In genomic region chr6:65558071-65558470, GRCh38 we compare ENCODE assay signal across 17 cellular contexts.
DNase-seq lines count a peak whose midpoint lies in the region; ATAC-seq, FAIRE-seq and TF ChIP-seq lines count a peak whose summit lies in the region.
"Had no signal": no experiment of that assay in that cellular context is flagged by ENCODE, and none has a peak within 500 bp of the region (broad histone marks: within the 10 kb centered on the region; RNA-seq: fewer than 3 reads in every experiment).

No MANE protein-coding gene starts in this region.

- no peaks in the 10 kb centered on the region for H3K36me3 Mint-ChIP-seq in stimulated activated effector memory CD8-positive, alpha-beta T cell treated with anti-CD3 and anti-CD28 coated beads, Interleukin-12 subunit alpha, Interleukin-12 subunit beta, amount 100 ng/mL, for 72 hours
- H3K36me3 Mint-ChIP-seq in WTC11, result peaks cover 6% of the 10 kb centered on the region
- H3K36me3 Mint-ChIP-seq: CD14-positive monocyte; CD4-positive, alpha-beta memory T cell had no signal

- H3K27ac ChIP-seq in HepG2 (ENCODE audit: extremely low read length, insufficient read depth, low read length) (no peak overlapping the region), transverse colon (no peak overlapping the region)
- H3K27ac ChIP-seq: 22Rv1, A549, BLaER1 had no signal

- no peaks in the 10 kb centered on the region for H3K27me3 ChIP-seq in HepG2 (ENCODE audit: control insufficient read depth in 1 of 2, insufficient read depth in 2 of 2, low read length in 2 of 2)
- no peaks in the 10 kb centered on the region for H3K27me3 ChIP-seq in transverse colon
- H3K27me3 ChIP-seq: BLaER1 had no signal

- TF ChIP-seq RAD21 in HepG2 (CRISPR knock-in tag; IDR thresholded peaks at IDR 0.05), result no peak

- H3K36me3 ChIP-seq in HepG2 (replicated peaks in 1 of 2; ENCODE audit: control insufficient read depth in 1 of 2, insufficient read depth in 2 of 2, low read length in 2 of 2) (no peaks in the 10 kb centered on the region), transverse colon (no peaks in the 10 kb centered on the region)
- H3K36me3 ChIP-seq: BLaER1, HAP-1 had no signal

- H3K4me2 ChIP-seq in HepG2 (ENCODE audit: low read depth, low read length), result no peak overlapping the region
- H3K4me2 ChIP-seq: A549, BLaER1 had no signal

- H3K4me3 ChIP-seq in HepG2 (replicated peaks in 1 of 3; ENCODE audit: insufficient read depth in 1 of 3, low read depth in 2 of 3, low read length in 3 of 3), result no peak overlapping the region
- H3K4me3 ChIP-seq in transverse colon, result no peak overlapping the region
- H3K4me3 ChIP-seq: A549, BLaER1, HAP-1 had no signal

- H3K9me3 Mint-ChIP-seq in stimulated activated effector memory CD8-positive, alpha-beta T cell treated with anti-CD3 and anti-CD28 coated beads, Interleukin-12 subunit alpha, Interleukin-12 subunit beta, amount 100 ng/mL, for 72 hours, result peaks cover 10% of the 10 kb centered on the region
- H3K9me3 Mint-ChIP-seq in WTC11, result peaks cover 31% of the 10 kb centered on the region

- no peaks in the 10 kb centered on the region for H3K79me2 ChIP-seq in HepG2 (ENCODE audit: insufficient read depth, low read length)

- TF ChIP-seq POLR2A in HepG2 (IDR thresholded peaks at IDR 0.05; ENCODE audit: insufficient read depth in 1 of 2, low read depth in 2 of 2, low read length in 2 of 2) (no peak), transverse colon (IDR thresholded peaks at IDR 0.05) (no peak)

- POLR2A ChIA-PET in HepG2 (lab: Yijun Ruan, JAX) (no interaction called here), WTC11 (lab: Charles Lee) (no interaction called here)

- WGBS in HepG2 (ENCODE audit: low lambda C conversion rate), result 0% methylated on average over 5 of the region's 6 CpGs
- 92% methylated on average over 3 of the region's 6 CpGs; no CpG with 5 or more reads in 1 of the 2 donors for WGBS in transverse colon (ENCODE audit: low coverage in 1 of 2), 2 donors

- H4K20me1 ChIP-seq in HepG2 (ENCODE audit: insufficient read depth, low read length), result no peaks in the 10 kb centered on the region; the same call in 1 of the 2 replicates
- H4K20me1 ChIP-seq: BLaER1 had no signal

- in situ Hi-C loops in HepG2 (cut with HindIII; ENCODE audit: extremely low pct_ligation_motif_present, low pct_unique_long_range_greater_than_20kb), result no loop called here
- in situ Hi-C loops in transverse colon (cut with MboI; ENCODE audit: low pct_ligation_motif_present in 1 of 4, low pct_unique_long_range_greater_than_20kb in 1 of 4, low sequenced_read_pairs in 3 of 4), result no loop called here

- H3K27ac Mint-ChIP-seq in stimulated activated effector memory CD8-positive, alpha-beta T cell treated with anti-CD3 and anti-CD28 coated beads, Interleukin-12 subunit alpha, Interleukin-12 subunit beta, amount 100 ng/mL, for 72 hours, result no peak overlapping the region
- no peak overlapping the region for H3K27ac Mint-ChIP-seq in WTC11
- H3K27ac Mint-ChIP-seq: CD14-positive monocyte; CD4-positive, alpha-beta memory T cell had no signal

- CTCF ChIA-PET in HepG2 (lab: Yijun Ruan, JAX; ENCODE audit: low intra/inter-chr PET ratio, low total read pairs), result no interaction called here
- CTCF ChIA-PET in WTC11 (lab: Charles Lee), result no interaction called here

- H3K4me3 Mint-ChIP-seq in stimulated activated effector memory CD8-positive, alpha-beta T cell treated with anti-CD3 and anti-CD28 coated beads, Interleukin-12 subunit alpha, Interleukin-12 subunit beta, amount 100 ng/mL, for 72 hours, result no peak overlapping the region
- H3K4me3 Mint-ChIP-seq in WTC11, result no peak overlapping the region
- H3K4me3 Mint-ChIP-seq: CD14-positive monocyte; CD4-positive, alpha-beta memory T cell had no signal

- TF ChIP-seq EP300 in HepG2 (IDR thresholded peaks at IDR 0.05; ENCODE audit: low read depth in 2 of 2, low read length in 2 of 2) (no peak), HepG2 (CRISPR knock-in tag; IDR thresholded peaks at IDR 0.05; ENCODE audit: borderline replicate concordance) (no peak), transverse colon (IDR thresholded peaks at IDR 0.05; ENCODE audit: low read depth) (no peak)

- TF ChIP-seq CTCF in HepG2 (CRISPR knock-in tag; IDR thresholded peaks at IDR 0.05), result no peak
- TF ChIP-seq CTCF in transverse colon (IDR thresholded peaks at IDR 0.05), result no peak
- no peak for TF ChIP-seq CTCF in WTC11 (IDR thresholded peaks at IDR 0.05)

- intact Hi-C loops in Right ventricle myocardium inferior (cut with DNase I) (no loop called here), cardiac septum (cut with DNase I) (no loop called here), HepG2 (cut with micrococcal nuclease; ENCODE audit: unreplicated experiment) (no loop called here), transverse colon (cut with DNase I; ENCODE audit: low total_unique reads) (no loop called here)

- H3K9me3 ChIP-seq in HepG2 (ENCODE audit: low read length) (no peaks in the 10 kb centered on the region), transverse colon (no peaks in the 10 kb centered on the region)
- H3K9me3 ChIP-seq: A549, BLaER1, HAP-1 had no signal

- no peak overlapping the region for H2AFZ ChIP-seq in HepG2 (ENCODE audit: low read length)

- DNase-seq in Right ventricle myocardium inferior (ENCODE audit: missing footprints) (peak; percentile 39), cardiac septum (ENCODE audit: low spot score) (no peak), HepG2 (ENCODE audit: low spot score) (no peak), transverse colon (no peak), WTC11 (ENCODE audit: low spot score) (no peak)
- no peak for DNase-seq in stimulated activated effector memory CD8-positive, alpha-beta T cell treated with anti-CD3 and anti-CD28 coated beads, Interleukin-12 subunit alpha, Interleukin-12 subunit beta, amount 100 ng/mL, for 72 hours (ENCODE audit: low spot score in 2 of 2)
- DNase-seq: CD4-positive, alpha-beta memory T cell; DMS153; DMS79; GDM1 had no signal

- H3K4me1 ChIP-seq in HepG2 (ENCODE audit: insufficient read depth, low read length), result no peaks in the 10 kb centered on the region
- H3K4me1 ChIP-seq in transverse colon, result no peaks in the 10 kb centered on the region
- H3K4me1 ChIP-seq: A549, BLaER1, HAP-1 had no signal

- H3K4me1 Mint-ChIP-seq in stimulated activated effector memory CD8-positive, alpha-beta T cell treated with anti-CD3 and anti-CD28 coated beads, Interleukin-12 subunit alpha, Interleukin-12 subunit beta, amount 100 ng/mL, for 72 hours, result no peaks in the 10 kb centered on the region
- no peaks in the 10 kb centered on the region for H3K4me1 Mint-ChIP-seq in WTC11
- H3K4me1 Mint-ChIP-seq: CD14-positive monocyte; CD4-positive, alpha-beta memory T cell had no signal

- H3K9ac ChIP-seq in HepG2 (ENCODE audit: insufficient read depth, low read depth, low read length), result no peak overlapping the region
- H3K9ac ChIP-seq: BLaER1 had no signal

- H3K27me3 Mint-ChIP-seq in WTC11 (ENCODE audit: low read depth), result no peaks in the 10 kb centered on the region
- H3K27me3 Mint-ChIP-seq: CD4-positive, alpha-beta memory T cell had no signal

- no TSS peak for BruUV-seq in HepG2 (replicated peaks; lab: Mats Ljungman, UMichigan)

- ATAC-seq in Right ventricle myocardium inferior (no peak), HepG2 (peak; percentile 42; the same call in 2 of the 3 replicates), GM18498 (IDR thresholded peaks at IDR 0.05; ENCODE audit: unreplicated experiment) (no peak), WTC11 (no peak)
- ATAC-seq in stimulated activated effector memory CD8-positive, alpha-beta T cell treated with anti-CD3 and anti-CD28 coated beads, Interleukin-12 subunit alpha, Interleukin-12 subunit beta, amount 100 ng/mL, for 72 hours, result peak; percentile 13
- ATAC-seq: A549 had no signal

- FAIRE-seq in HepG2 (lab: Jason Lieb, UNC), result no peak
- FAIRE-seq: A549, H1 had no signal

TF ChIP-seq in HepG2, 621 proteins besides CTCF, POLR2A, EP300 and RAD21 (continues in another document):
- no peak for TF ChIP-seq ZNF672 (CRISPR knock-in tag; IDR thresholded peaks at IDR 0.05)
- no peak for TF ChIP-seq ZBTB7A (CRISPR knock-in tag; IDR thresholded peaks at IDR 0.05)
- TF ChIP-seq ZNF282 (IDR thresholded peaks at IDR 0.05; ENCODE audit: partially characterized antibody), result no peak
- no peak for TF ChIP-seq ZNF136 (CRISPR knock-in tag; IDR thresholded peaks at IDR 0.05; ENCODE audit: low read depth)

TF ChIP-seq in WTC11, 78 proteins besides CTCF, POLR2A, EP300 and RAD21:
- TF ChIP-seq ESRRA (CRISPR knock-in tag; IDR thresholded peaks at IDR 0.05; ENCODE audit: borderline replicate concordance), result no peak
- no peak for TF ChIP-seq ZNF671 (CRISPR knock-in tag; IDR thresholded peaks at IDR 0.05)
- TF ChIP-seq ZNF281 (CRISPR knock-in tag; IDR thresholded peaks at IDR 0.05), result no peak
- TF ChIP-seq FOXJ3 (CRISPR knock-in tag; IDR thresholded peaks at IDR 0.05; ENCODE audit: borderline replicate concordance), result no peak

Comparison
In these comparisons a context has a peak if more than half of its experiments do, and no peak if none do; other contexts are left out.
1. ATAC-seq: peak in HepG2 (single experiment) and stimulated activated effector memory CD8-positive, alpha-beta T cell treated with anti-CD3 and anti-CD28 coated beads, Interleukin-12 subunit alpha, Interleukin-12 subunit beta, amount 100 ng/mL, for 72 hours (single experiment); none in Right ventricle myocardium inferior (single experiment), GM18498 (single experiment) and WTC11 (single experiment).